Comparison of ENCODE assay signal across 10 cellular contexts in genomic region chr17:78263063-78263735, GRCh38. TPM values are rescaled to one million over a fixed set of nuclear protein-coding genes. Genes with fewer than 3 reads are reported as not detected.
DNase-seq lines count a peak whose midpoint lies in the region; ATAC-seq, FAIRE-seq and TF ChIP-seq lines count a peak whose summit lies in the region.
"Had no signal": no experiment of that assay in that cellular context is flagged by ENCODE, and none has a peak within 500 bp of the region (broad histone marks: within the 10 kb centered on the region; RNA-seq: fewer than 3 reads in every experiment).

No MANE protein-coding gene starts in this region.

- peak overlapping the region; percentile 80 for H3K4me2 ChIP-seq in HepG2 (ENCODE audit: low read depth, low read length)

- H3K4me1 Mint-ChIP-seq in activated T-cell treated with anti-CD3 and anti-CD28 coated beads, Interleukin-2, amount 50 U/mL, for 24 hours (ENCODE audit: low read depth): peaks cover 40% of the 10 kb centered on the region
- peaks cover 22% of the 10 kb centered on the region for H3K4me1 Mint-ChIP-seq in activated T-helper 2 cell treated with anti-CD3 and anti-CD28 coated beads, Interferon-gamma antibody, Interleukin-2, Interleukin-4, amounts not matched to agents 10 μg/mL and 5 μg/mL and 100 μg/mL, durations not matched to agents 14 hours and 24 hours and 36 hours (ENCODE audit: low read depth)

- intact Hi-C loops in activated T-helper 2 cell treated with anti-CD3 and anti-CD28 coated beads, Interferon-gamma antibody, Interleukin-2, Interleukin-4, amounts not matched to agents 10 μg/mL and 5 μg/mL and 100 μg/mL, durations not matched to agents 14 hours and 24 hours and 36 hours (cut with micrococcal nuclease): no loop called here
- intact Hi-C loops in HepG2 (cut with micrococcal nuclease; ENCODE audit: unreplicated experiment): no loop called here
- intact Hi-C loops in transverse colon (cut with DNase I; ENCODE audit: low total_unique reads): no loop called here

- FAIRE-seq in HepG2 (lab: Jason Lieb, UNC): no peak

- peak overlapping the region; percentile 86 for H3K27ac Mint-ChIP-seq in activated T-cell treated with anti-CD3 and anti-CD28 coated beads, Interleukin-2, amount 50 U/mL, for 24 hours
- H3K27ac Mint-ChIP-seq in activated T-helper 2 cell treated with anti-CD3 and anti-CD28 coated beads, Interferon-gamma antibody, Interleukin-2, Interleukin-4, amounts not matched to agents 10 μg/mL and 5 μg/mL and 100 μg/mL, durations not matched to agents 14 hours and 24 hours and 36 hours: peak overlapping the region; percentile 84
- H3K27ac Mint-ChIP-seq: activated B cell treated with CpG ODN at 0.5 μM for 24 hours had no signal

- no peaks in the 10 kb centered on the region for H3K36me3 Mint-ChIP-seq in activated T-cell treated with anti-CD3 and anti-CD28 coated beads, Interleukin-2, amount 50 U/mL, for 24 hours (ENCODE audit: low read depth)
- no peaks in the 10 kb centered on the region for H3K36me3 Mint-ChIP-seq in activated T-helper 2 cell treated with anti-CD3 and anti-CD28 coated beads, Interferon-gamma antibody, Interleukin-2, Interleukin-4, amounts not matched to agents 10 μg/mL and 5 μg/mL and 100 μg/mL, durations not matched to agents 14 hours and 24 hours and 36 hours (ENCODE audit: low read depth)

- H3K9ac ChIP-seq in HepG2 (ENCODE audit: insufficient read depth, low read depth, low read length): 0 out of 2 replicates have a peak overlapping the region, but pooled peaks have one; percentile 28

- H3K27me3 Mint-ChIP-seq in activated T-cell treated with anti-CD3 and anti-CD28 coated beads, Interleukin-2, amount 50 U/mL, for 24 hours: no peaks in the 10 kb centered on the region
- no peaks in the 10 kb centered on the region for H3K27me3 Mint-ChIP-seq in activated T-helper 2 cell treated with anti-CD3 and anti-CD28 coated beads, Interferon-gamma antibody, Interleukin-2, Interleukin-4, amounts not matched to agents 10 μg/mL and 5 μg/mL and 100 μg/mL, durations not matched to agents 14 hours and 24 hours and 36 hours (ENCODE audit: low read depth)
- H3K27me3 Mint-ChIP-seq: activated B cell treated with CpG ODN at 0.5 μM for 24 hours had no signal

- peaks cover 66% of the 10 kb centered on the region for H3K4me1 ChIP-seq in HepG2 (ENCODE audit: insufficient read depth, low read length)
- H3K4me1 ChIP-seq in transverse colon: peaks cover 0 to 24% (median 5%) of the 10 kb centered on the region in 4 donors

- DNase-seq in activated T-cell treated with anti-CD3 and anti-CD28 coated beads, Interleukin-2, amount 50 U/mL, for 24 hours: peak; percentile 58
- DNase-seq in activated T-cell treated with anti-CD3 and anti-CD28 coated beads for 4 hours (no peak), HepG2 (ENCODE audit: low spot score) (peak; percentile 43), transverse colon (peak; percentile 50), SKM-1 (lab: John Stamatoyannopoulos, UW; ENCODE audit: unreplicated experiment) (no peak)
- no peak for DNase-seq in activated T-helper 2 cell treated with anti-CD3 and anti-CD28 coated beads, Interferon-gamma antibody, Interleukin-2, Interleukin-4, amounts not matched to agents 10 μg/mL and 5 μg/mL and 100 μg/mL, durations not matched to agents 14 hours and 24 hours and 36 hours (ENCODE audit: low spot score)
- DNase-seq: activated B cell treated with CpG ODN at 0.5 μM for 24 hours, NCI-H2081 had no signal

- H3K36me3 ChIP-seq in HepG2 (replicated peaks in 1 of 2; ENCODE audit: control insufficient read depth in 1 of 2, insufficient read depth in 2 of 2, low read length in 2 of 2) (no peaks in the 10 kb centered on the region), transverse colon (no peaks in the 10 kb centered on the region)

- H3K4me3 Mint-ChIP-seq in activated T-cell treated with anti-CD3 and anti-CD28 coated beads, Interleukin-2, amount 50 U/mL, for 24 hours: no peak overlapping the region
- no peak overlapping the region for H3K4me3 Mint-ChIP-seq in activated T-helper 2 cell treated with anti-CD3 and anti-CD28 coated beads, Interferon-gamma antibody, Interleukin-2, Interleukin-4, amounts not matched to agents 10 μg/mL and 5 μg/mL and 100 μg/mL, durations not matched to agents 14 hours and 24 hours and 36 hours (ENCODE audit: low read depth)
- H3K4me3 Mint-ChIP-seq: activated B cell treated with CpG ODN at 0.5 μM for 24 hours had no signal

- TF ChIP-seq CTCF in HepG2 (CRISPR knock-in tag; IDR thresholded peaks at IDR 0.05) (no peak), transverse colon (IDR thresholded peaks at IDR 0.05) (no peak)

- H3K27ac ChIP-seq in HepG2 (ENCODE audit: extremely low read length, insufficient read depth, low read length) (no peak overlapping the region), transverse colon (peak overlapping the region; percentile 5 to 51 (median 42))

- WGBS in HepG2 (ENCODE audit: low lambda C conversion rate): 7% methylated on average over 18 of the region's 23 CpGs
- WGBS in transverse colon (ENCODE audit: low coverage in 1 of 2), 2 donors: 67% methylated on average over 23 of the region's 23 CpGs; no CpG with 5 or more reads in 1 of the 2 donors

- TF ChIP-seq POLR2A in HepG2 (IDR thresholded peaks at IDR 0.05; ENCODE audit: insufficient read depth in 1 of 2, low read depth in 2 of 2, low read length in 2 of 2): no peak
- TF ChIP-seq POLR2A in transverse colon (IDR thresholded peaks at IDR 0.05): no peak

- H3K27me3 ChIP-seq in HepG2 (ENCODE audit: control insufficient read depth in 1 of 2, insufficient read depth in 2 of 2, low read length in 2 of 2) (peaks cover 13 to 59% of the 10 kb centered on the region in 2 experiments), transverse colon (peaks cover 5% of the 10 kb centered on the region)

- POLR2A ChIA-PET in HepG2 (lab: Yijun Ruan, JAX): interaction anchor here (1.0 to 1.5 kb wide), 2 partner anchors 9 to 159 kb away, joined by 5 read pairs; no protein-coding TSS in a partner anchor

- in situ Hi-C loops in HepG2 (cut with HindIII; ENCODE audit: extremely low pct_ligation_motif_present, low pct_unique_long_range_greater_than_20kb): no loop called here
- in situ Hi-C loops in transverse colon (cut with MboI; ENCODE audit: low pct_ligation_motif_present in 1 of 4, low pct_unique_long_range_greater_than_20kb in 1 of 4, low sequenced_read_pairs in 3 of 4): no loop called here

- TF ChIP-seq EP300 in HepG2 (IDR thresholded peaks at IDR 0.05; ENCODE audit: low read depth in 2 of 2, low read length in 2 of 2) (peak in 1 of 2 experiments; percentile 64; a peak in 1 of 4 replicates), HepG2 (CRISPR knock-in tag; IDR thresholded peaks at IDR 0.05; ENCODE audit: borderline replicate concordance) (peak; percentile 60; the same call in 1 of the 2 replicates), transverse colon (IDR thresholded peaks at IDR 0.05; ENCODE audit: low read depth) (peak; percentile 70)

- TF ChIP-seq RAD21 in HepG2 (CRISPR knock-in tag; IDR thresholded peaks at IDR 0.05): no peak

- H3K9me3 Mint-ChIP-seq in activated T-cell treated with anti-CD3 and anti-CD28 coated beads, Interleukin-2, amount 50 U/mL, for 24 hours: no peaks in the 10 kb centered on the region
- no peaks in the 10 kb centered on the region for H3K9me3 Mint-ChIP-seq in activated T-helper 2 cell treated with anti-CD3 and anti-CD28 coated beads, Interferon-gamma antibody, Interleukin-2, Interleukin-4, amounts not matched to agents 10 μg/mL and 5 μg/mL and 100 μg/mL, durations not matched to agents 14 hours and 24 hours and 36 hours
- H3K9me3 Mint-ChIP-seq: activated B cell treated with CpG ODN at 0.5 μM for 24 hours had no signal

- H3K4me3 ChIP-seq in HepG2 (replicated peaks in 1 of 3; ENCODE audit: insufficient read depth in 1 of 3, low read depth in 2 of 3, low read length in 3 of 3): peak overlapping the region; percentile 25 to 66 (median 38)
- no peak overlapping the region for H3K4me3 ChIP-seq in transverse colon

- no peaks in the 10 kb centered on the region for H3K9me3 ChIP-seq in HepG2 (ENCODE audit: low read length)
- no peaks in the 10 kb centered on the region for H3K9me3 ChIP-seq in transverse colon

- no TSS peak for BruUV-seq in HepG2 (replicated peaks; lab: Mats Ljungman, UMichigan)

- ATAC-seq in HepG2 (peak; percentile 83), GM21390 (IDR thresholded peaks at IDR 0.05; ENCODE audit: unreplicated experiment) (no peak), GM21447 (IDR thresholded peaks at IDR 0.05; ENCODE audit: unreplicated experiment) (no peak)

- H3K79me2 ChIP-seq in HepG2 (ENCODE audit: insufficient read depth, low read length): no peaks in the 10 kb centered on the region

- H4K20me1 ChIP-seq in HepG2 (ENCODE audit: insufficient read depth, low read length): no peaks in the 10 kb centered on the region

- H2AFZ ChIP-seq in HepG2 (ENCODE audit: low read length): no peak overlapping the region

- CTCF ChIA-PET in HepG2 (lab: Yijun Ruan, JAX; ENCODE audit: low intra/inter-chr PET ratio, low total read pairs): no interaction called here

RNA-seq across cellular contexts. Expression of gene TMEM235, which starts 31.8 kb away (rescaled TPM):
- not detected in 2 replicates for total RNA-seq in activated T-helper 2 cell treated with anti-CD3 and anti-CD28 coated beads, Interferon-gamma antibody, Interleukin-2, Interleukin-4, amounts not matched to agents 10 μg/mL and 5 μg/mL and 100 μg/mL, durations not matched to agents 14 hours and 24 hours and 36 hours
- not detected in 2 replicates for total RNA-seq in HepG2 (2016; rRNA removed; fragmentation: Illumina TruSeq; extraction: Trizol)
- total RNA-seq in HepG2 (2016; cell fraction: cytosol; rRNA removed; fragmentation: Illumina TruSeq; extraction: Trizol; ENCODE audit: low read depth): not detected in 2 replicates
- total RNA-seq in HepG2 (2016; cell fraction: insoluble cytoplasmic fraction; rRNA removed; fragmentation: Illumina TruSeq; extraction: Trizol): not detected in 2 replicates
- not detected in 2 replicates for total RNA-seq in HepG2 (2016; cell fraction: membrane; rRNA removed; fragmentation: Illumina TruSeq; extraction: Trizol)
- not detected in 2 replicates for total RNA-seq in HepG2 (2016; cell fraction: nucleus; rRNA removed; fragmentation: Illumina TruSeq; extraction: Trizol)
- polyA plus RNA-seq in HepG2 (2011; rRNA removed): not detected in 2 replicates
- not detected in 2 replicates for polyA plus RNA-seq in HepG2 (2011; cell fraction: cytosol; rRNA removed)
- not detected in 2 replicates for polyA plus RNA-seq in HepG2 (2011; cell fraction: nucleus; rRNA removed)
- not detected in 2 replicates for polyA plus RNA-seq in HepG2 (2012)
- not detected in 2 replicates for polyA plus RNA-seq in HepG2 (2016; cell fraction: cytosol; fragmentation: Illumina TruSeq; extraction: Trizol; ENCODE audit: low read depth)
- not detected in 2 replicates for polyA plus RNA-seq in HepG2 (2016; cell fraction: insoluble cytoplasmic fraction; fragmentation: Illumina TruSeq; extraction: Trizol; ENCODE audit: low read depth)
- not detected in 2 replicates for polyA plus RNA-seq in HepG2 (2016; cell fraction: membrane; fragmentation: Illumina TruSeq; extraction: Trizol; ENCODE audit: low read depth)
- polyA plus RNA-seq in HepG2 (2016; cell fraction: nucleus; fragmentation: Illumina TruSeq; extraction: Trizol; ENCODE audit: insufficient read depth, low read depth): not detected in 2 replicates
- not detected in 2 replicates for polyA minus RNA-seq in HepG2 (2011; rRNA and poly(A)+ RNA removed; ENCODE audit: low replicate concordance)
- not detected in 2 replicates for polyA minus RNA-seq in HepG2 (2011; cell fraction: cytosol; rRNA and poly(A)+ RNA removed)
- polyA minus RNA-seq in HepG2 (2011; cell fraction: nucleus; rRNA and poly(A)+ RNA removed): not detected in 2 replicates
- not detected for total RNA-seq in transverse colon
- total RNA-seq: activated B cell treated with CpG ODN at 0.5 μM for 24 hours had no signal

RNA-seq across cellular contexts. Expression of gene BIRC5, which starts 49.1 kb away (rescaled TPM):
- 48.4 and 48.6 TPM in 2 replicates for total RNA-seq in activated T-helper 2 cell treated with anti-CD3 and anti-CD28 coated beads, Interferon-gamma antibody, Interleukin-2, Interleukin-4, amounts not matched to agents 10 μg/mL and 5 μg/mL and 100 μg/mL, durations not matched to agents 14 hours and 24 hours and 36 hours
- total RNA-seq in HepG2 (2016; rRNA removed; fragmentation: Illumina TruSeq; extraction: Trizol) (135 and 167 TPM in 2 replicates), transverse colon (1 to 10 TPM; 1.2 to 7.9 (median 3.6) TPM)
- total RNA-seq in HepG2 (2016; cell fraction: cytosol; rRNA removed; fragmentation: Illumina TruSeq; extraction: Trizol; ENCODE audit: low read depth): 34.5 and 39.0 TPM in 2 replicates
- 131 and 168 TPM in 2 replicates for total RNA-seq in HepG2 (2016; cell fraction: insoluble cytoplasmic fraction; rRNA removed; fragmentation: Illumina TruSeq; extraction: Trizol)
- total RNA-seq in HepG2 (2016; cell fraction: membrane; rRNA removed; fragmentation: Illumina TruSeq; extraction: Trizol): 97.3 and 97.8 TPM in 2 replicates
- 62.8 and 63.7 TPM in 2 replicates for total RNA-seq in HepG2 (2016; cell fraction: nucleus; rRNA removed; fragmentation: Illumina TruSeq; extraction: Trizol)
- 18.5 and 30.3 TPM in 2 replicates for polyA plus RNA-seq in HepG2 (2011; rRNA removed)
- 26.4 and 35.2 TPM in 2 replicates for polyA plus RNA-seq in HepG2 (2011; cell fraction: cytosol; rRNA removed)
- polyA plus RNA-seq in HepG2 (2011; cell fraction: nucleus; rRNA removed): 11.3 and 14.8 TPM in 2 replicates
- 20.8 and 42.6 TPM in 2 replicates for polyA plus RNA-seq in HepG2 (2012)
- 27.8 and 29.4 TPM in 2 replicates for polyA plus RNA-seq in HepG2 (2016; cell fraction: cytosol; fragmentation: Illumina TruSeq; extraction: Trizol; ENCODE audit: low read depth)
- 158 and 162 TPM in 2 replicates for polyA plus RNA-seq in HepG2 (2016; cell fraction: insoluble cytoplasmic fraction; fragmentation: Illumina TruSeq; extraction: Trizol; ENCODE audit: low read depth)
- 64.5 and 65.4 TPM in 2 replicates for polyA plus RNA-seq in HepG2 (2016; cell fraction: membrane; fragmentation: Illumina TruSeq; extraction: Trizol; ENCODE audit: low read depth)
- 90.2 and 97.1 TPM in 2 replicates for polyA plus RNA-seq in HepG2 (2016; cell fraction: nucleus; fragmentation: Illumina TruSeq; extraction: Trizol; ENCODE audit: insufficient read depth, low read depth)
- polyA minus RNA-seq in HepG2 (2011; rRNA and poly(A)+ RNA removed; ENCODE audit: low replicate concordance): 62.3 and 97.9 TPM in 2 replicates
- polyA minus RNA-seq in HepG2 (2011; cell fraction: cytosol; rRNA and poly(A)+ RNA removed): 18.6 and 37.7 TPM in 2 replicates
- 20.9 and 36.8 TPM in 2 replicates for polyA minus RNA-seq in HepG2 (2011; cell fraction: nucleus; rRNA and poly(A)+ RNA removed)

Comparison
In these comparisons a context has a peak if more than half of its experiments do, and no peak if none do; other contexts are left out.
1. DNase-seq: peak in activated T-cell treated with anti-CD3 and anti-CD28 coated beads, Interleukin-2, amount 50 U/mL, for 24 hours (single experiment), HepG2 (single experiment) and transverse colon (single experiment); none in activated T-cell treated with anti-CD3 and anti-CD28 coated beads for 4 hours (single experiment), activated T-helper 2 cell treated with anti-CD3 and anti-CD28 coated beads, Interferon-gamma antibody, Interleukin-2, Interleukin-4, amounts not matched to agents 10 μg/mL and 5 μg/mL and 100 μg/mL, durations not matched to agents 14 hours and 24 hours and 36 hours (single experiment) and SKM-1 (single experiment).
2. H3K4me3 ChIP-seq: peak in HepG2 (3 of 3); none in transverse colon (0 of 4).